In genomic region chr20:36467076-36467999, GRCh38 we compare ENCODE assay signal across 1 cellular context.
TF ChIP-seq lines count a peak whose summit lies in the region.

No MANE protein-coding gene starts in this region.

TF ChIP-seq in HepG2, 621 proteins besides CTCF, POLR2A, EP300 and RAD21 (continued from another document and continues in another):
- TF ChIP-seq PBX2 (CRISPR knock-in tag; IDR thresholded peaks at IDR 0.05) (no peak), SOX13 (IDR thresholded peaks at IDR 0.05) (no peak), SOX13 (CRISPR knock-in tag; conservative IDR thresholded peaks at IDR 0.05 in 1 of 2, IDR thresholded peaks at IDR 0.05 in 1 of 2) (peak in 1 of 2 experiments; percentile 19; a peak in 1 of 4 replicates), ZNF768 (CRISPR knock-in tag; IDR thresholded peaks at IDR 0.05) (peak; percentile 82), JUN (CRISPR knock-in tag; IDR thresholded peaks at IDR 0.05) (0 out of 2 replicates have a peak, but pooled peaks have one; percentile 18), ZNF441 (CRISPR knock-in tag; IDR thresholded peaks at IDR 0.05; ENCODE audit: borderline replicate concordance) (no peak), SMARCE1 (IDR thresholded peaks at IDR 0.05; ENCODE audit: borderline replicate concordance) (no peak), FOXK2 (IDR thresholded peaks at IDR 0.05) (no peak), ZFP62 (CRISPR knock-in tag; IDR thresholded peaks at IDR 0.05) (no peak), ZNF33B (CRISPR knock-in tag; IDR thresholded peaks at IDR 0.05) (0 out of 2 replicates have a peak, but pooled peaks have one; percentile 4), ZSCAN29 (CRISPR knock-in tag; conservative IDR thresholded peaks at IDR 0.05) (0 out of 2 replicates have a peak, but pooled peaks have one; percentile 31), NFIC (IDR thresholded peaks at IDR 0.05; ENCODE audit: low read length) (peak; percentile 27; the same call in 1 of the 2 replicates), PHF21A (CRISPR knock-in tag; IDR thresholded peaks at IDR 0.05) (peak; percentile 81), CCAR2 (optimal IDR thresholded peaks at IDR 0.05; ENCODE audit: low read depth, low read length) (peak; percentile 26), DBP (CRISPR knock-in tag; IDR thresholded peaks at IDR 0.05; ENCODE audit: not compliant biosample characterization) (no peak), ETV5 (CRISPR knock-in tag; IDR thresholded peaks at IDR 0.05; ENCODE audit: borderline replicate concordance) (peak; percentile 34; the same call in 1 of the 2 replicates), FOXO1 (CRISPR knock-in tag; IDR thresholded peaks at IDR 0.05) (peak; percentile 35; the same call in 1 of the 2 replicates), MAFF (IDR thresholded peaks at IDR 0.05; ENCODE audit: low read depth, low read length) (0 out of 2 replicates have a peak, but pooled peaks have one; percentile 8), HMG20A (CRISPR knock-in tag; IDR thresholded peaks at IDR 0.05; ENCODE audit: borderline replicate concordance) (no peak), KDM5A (IDR thresholded peaks at IDR 0.05; ENCODE audit: borderline replicate concordance, low read length) (no peak), ZNF432 (CRISPR knock-in tag; IDR thresholded peaks at IDR 0.05; ENCODE audit: borderline replicate concordance) (0 out of 2 replicates have a peak, but pooled peaks have one; percentile 68), KLF12 (CRISPR knock-in tag; IDR thresholded peaks at IDR 0.05; ENCODE audit: borderline replicate concordance) (0 out of 2 replicates have a peak, but pooled peaks have one; percentile 26), ZNF256 (CRISPR knock-in tag; conservative IDR thresholded peaks at IDR 0.05) (0 out of 2 replicates have a peak, but pooled peaks have one; percentile 11), TARDBP (CRISPR knock-in tag; IDR thresholded peaks at IDR 0.05) (no peak), ZBTB8A (CRISPR knock-in tag; IDR thresholded peaks at IDR 0.05; ENCODE audit: borderline replicate concordance, low read depth) (no peak), ZNF629 (CRISPR knock-in tag; conservative IDR thresholded peaks at IDR 0.05) (no peak), CBX1 (IDR thresholded peaks at IDR 0.05; ENCODE audit: low read depth) (no peak), MYC (CRISPR knock-in tag; IDR thresholded peaks at IDR 0.05; ENCODE audit: borderline replicate concordance) (0 out of 2 replicates have a peak, but pooled peaks have one; percentile 20), ZNF230 (CRISPR knock-in tag; IDR thresholded peaks at IDR 0.05) (peak; percentile 39; the same call in 1 of the 2 replicates), TSC22D2 (CRISPR knock-in tag; IDR thresholded peaks at IDR 0.05; ENCODE audit: borderline replicate concordance) (peak; percentile 76; the same call in 1 of the 2 replicates), ZNF678 (CRISPR knock-in tag; IDR thresholded peaks at IDR 0.05) (no peak), ARID2 (CRISPR knock-in tag; IDR thresholded peaks at IDR 0.05; ENCODE audit: borderline replicate concordance) (no peak), MED13 (CRISPR knock-in tag; IDR thresholded peaks at IDR 0.05) (no peak), MAFK (conservative IDR thresholded peaks at IDR 0.05 in 1 of 2, IDR thresholded peaks at IDR 0.05 in 1 of 2; ENCODE audit: low read length in 2 of 2) (peak in 1 of 2 experiments; percentile 4; a peak in 1 of 4 replicates), KDM3A (CRISPR knock-in tag; IDR thresholded peaks at IDR 0.05; ENCODE audit: low read depth) (0 out of 2 replicates have a peak, but pooled peaks have one; percentile 19), PATZ1 (CRISPR knock-in tag; IDR thresholded peaks at IDR 0.05) (no peak), SALL2 (CRISPR knock-in tag; IDR thresholded peaks at IDR 0.05) (peak; percentile 66; the same call in 1 of the 2 replicates), DNMT3B (CRISPR knock-in tag; conservative IDR thresholded peaks at IDR 0.05) (0 out of 2 replicates have a peak, but pooled peaks have one; percentile 15)
- TF ChIP-seq, protein P1, sequence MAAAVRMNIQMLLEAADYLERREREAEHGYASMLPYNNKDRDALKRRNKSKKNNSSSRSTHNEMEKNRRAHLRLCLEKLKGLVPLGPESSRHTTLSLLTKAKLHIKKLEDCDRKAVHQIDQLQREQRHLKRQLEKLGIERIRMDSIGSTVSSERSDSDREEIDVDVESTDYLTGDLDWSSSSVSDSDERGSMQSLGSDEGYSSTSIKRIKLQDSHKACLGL (CRISPR knock-in tag; IDR thresholded peaks at IDR 0.05) = no peak
- TF ChIP-seq, protein P2, sequence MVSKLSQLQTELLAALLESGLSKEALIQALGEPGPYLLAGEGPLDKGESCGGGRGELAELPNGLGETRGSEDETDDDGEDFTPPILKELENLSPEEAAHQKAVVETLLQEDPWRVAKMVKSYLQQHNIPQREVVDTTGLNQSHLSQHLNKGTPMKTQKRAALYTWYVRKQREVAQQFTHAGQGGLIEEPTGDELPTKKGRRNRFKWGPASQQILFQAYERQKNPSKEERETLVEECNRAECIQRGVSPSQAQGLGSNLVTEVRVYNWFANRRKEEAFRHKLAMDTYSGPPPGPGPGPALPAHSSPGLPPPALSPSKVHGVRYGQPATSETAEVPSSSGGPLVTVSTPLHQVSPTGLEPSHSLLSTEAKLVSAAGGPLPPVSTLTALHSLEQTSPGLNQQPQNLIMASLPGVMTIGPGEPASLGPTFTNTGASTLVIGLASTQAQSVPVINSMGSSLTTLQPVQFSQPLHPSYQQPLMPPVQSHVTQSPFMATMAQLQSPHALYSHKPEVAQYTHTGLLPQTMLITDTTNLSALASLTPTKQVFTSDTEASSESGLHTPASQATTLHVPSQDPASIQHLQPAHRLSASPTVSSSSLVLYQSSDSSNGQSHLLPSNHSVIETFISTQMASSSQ (IDR thresholded peaks at IDR 0.05; ENCODE audit: low read depth) = no peak
- TF ChIP-seq, protein P2 (CRISPR knock-in tag; IDR thresholded peaks at IDR 0.05; ENCODE audit: borderline replicate concordance) = 0 out of 2 replicates have a peak, but pooled peaks have one; percentile 27
- TF ChIP-seq, protein P3, sequence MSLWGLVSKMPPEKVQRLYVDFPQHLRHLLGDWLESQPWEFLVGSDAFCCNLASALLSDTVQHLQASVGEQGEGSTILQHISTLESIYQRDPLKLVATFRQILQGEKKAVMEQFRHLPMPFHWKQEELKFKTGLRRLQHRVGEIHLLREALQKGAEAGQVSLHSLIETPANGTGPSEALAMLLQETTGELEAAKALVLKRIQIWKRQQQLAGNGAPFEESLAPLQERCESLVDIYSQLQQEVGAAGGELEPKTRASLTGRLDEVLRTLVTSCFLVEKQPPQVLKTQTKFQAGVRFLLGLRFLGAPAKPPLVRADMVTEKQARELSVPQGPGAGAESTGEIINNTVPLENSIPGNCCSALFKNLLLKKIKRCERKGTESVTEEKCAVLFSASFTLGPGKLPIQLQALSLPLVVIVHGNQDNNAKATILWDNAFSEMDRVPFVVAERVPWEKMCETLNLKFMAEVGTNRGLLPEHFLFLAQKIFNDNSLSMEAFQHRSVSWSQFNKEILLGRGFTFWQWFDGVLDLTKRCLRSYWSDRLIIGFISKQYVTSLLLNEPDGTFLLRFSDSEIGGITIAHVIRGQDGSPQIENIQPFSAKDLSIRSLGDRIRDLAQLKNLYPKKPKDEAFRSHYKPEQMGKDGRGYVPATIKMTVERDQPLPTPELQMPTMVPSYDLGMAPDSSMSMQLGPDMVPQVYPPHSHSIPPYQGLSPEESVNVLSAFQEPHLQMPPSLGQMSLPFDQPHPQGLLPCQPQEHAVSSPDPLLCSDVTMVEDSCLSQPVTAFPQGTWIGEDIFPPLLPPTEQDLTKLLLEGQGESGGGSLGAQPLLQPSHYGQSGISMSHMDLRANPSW (CRISPR knock-in tag; IDR thresholded peaks at IDR 0.05; ENCODE audit: borderline replicate concordance) = no peak
- TF ChIP-seq, protein P4, sequence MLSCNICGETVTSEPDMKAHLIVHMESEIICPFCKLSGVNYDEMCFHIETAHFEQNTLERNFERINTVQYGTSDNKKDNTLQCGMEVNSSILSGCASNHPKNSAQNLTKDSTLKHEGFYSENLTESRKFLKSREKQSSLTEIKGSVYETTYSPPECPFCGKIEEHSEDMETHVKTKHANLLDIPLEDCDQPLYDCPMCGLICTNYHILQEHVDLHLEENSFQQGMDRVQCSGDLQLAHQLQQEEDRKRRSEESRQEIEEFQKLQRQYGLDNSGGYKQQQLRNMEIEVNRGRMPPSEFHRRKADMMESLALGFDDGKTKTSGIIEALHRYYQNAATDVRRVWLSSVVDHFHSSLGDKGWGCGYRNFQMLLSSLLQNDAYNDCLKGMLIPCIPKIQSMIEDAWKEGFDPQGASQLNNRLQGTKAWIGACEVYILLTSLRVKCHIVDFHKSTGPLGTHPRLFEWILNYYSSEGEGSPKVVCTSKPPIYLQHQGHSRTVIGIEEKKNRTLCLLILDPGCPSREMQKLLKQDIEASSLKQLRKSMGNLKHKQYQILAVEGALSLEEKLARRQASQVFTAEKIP (CRISPR knock-in tag; IDR thresholded peaks at IDR 0.05; ENCODE audit: borderline replicate concordance) = 0 out of 2 replicates have a peak, but pooled peaks have one; percentile 14
- TF ChIP-seq, protein P5, sequence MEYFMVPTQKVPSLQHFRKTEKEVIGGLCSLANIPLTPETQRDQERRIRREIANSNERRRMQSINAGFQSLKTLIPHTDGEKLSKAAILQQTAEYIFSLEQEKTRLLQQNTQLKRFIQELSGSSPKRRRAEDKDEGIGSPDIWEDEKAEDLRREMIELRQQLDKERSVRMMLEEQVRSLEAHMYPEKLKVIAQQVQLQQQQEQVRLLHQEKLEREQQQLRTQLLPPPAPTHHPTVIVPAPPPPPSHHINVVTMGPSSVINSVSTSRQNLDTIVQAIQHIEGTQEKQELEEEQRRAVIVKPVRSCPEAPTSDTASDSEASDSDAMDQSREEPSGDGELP (IDR thresholded peaks at IDR 0.05; ENCODE audit: borderline replicate concordance, low read depth) = peak; percentile 29; the same call in 1 of the 2 replicates
- TF ChIP-seq, protein P6, sequence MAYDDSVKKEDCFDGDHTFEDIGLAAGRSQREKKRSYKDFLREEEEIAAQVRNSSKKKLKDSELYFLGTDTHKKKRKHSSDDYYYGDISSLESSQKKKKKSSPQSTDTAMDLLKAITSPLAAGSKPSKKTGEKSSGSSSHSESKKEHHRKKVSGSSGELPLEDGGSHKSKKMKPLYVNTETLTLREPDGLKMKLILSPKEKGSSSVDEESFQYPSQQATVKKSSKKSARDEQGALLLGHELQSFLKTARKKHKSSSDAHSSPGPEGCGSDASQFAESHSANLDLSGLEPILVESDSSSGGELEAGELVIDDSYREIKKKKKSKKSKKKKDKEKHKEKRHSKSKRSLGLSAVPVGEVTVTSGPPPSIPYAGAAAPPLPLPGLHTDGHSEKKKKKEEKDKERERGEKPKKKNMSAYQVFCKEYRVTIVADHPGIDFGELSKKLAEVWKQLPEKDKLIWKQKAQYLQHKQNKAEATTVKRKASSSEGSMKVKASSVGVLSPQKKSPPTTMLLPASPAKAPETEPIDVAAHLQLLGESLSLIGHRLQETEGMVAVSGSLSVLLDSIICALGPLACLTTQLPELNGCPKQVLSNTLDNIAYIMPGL (CRISPR knock-in tag; IDR thresholded peaks at IDR 0.05; ENCODE audit: borderline replicate concordance in 1 of 2, low read depth in 1 of 2) = peak in 1 of 2 experiments; percentile 3; a peak in 1 of 4 replicates
